Comparison of ENCODE assay signal across 1 cellular context in genomic region chr6:3390698-3391097, GRCh38.
TF ChIP-seq lines count a peak whose summit lies in the region.

No MANE protein-coding gene starts in this region.

TF ChIP-seq in GM23338, 12 proteins besides CTCF, POLR2A, EP300 and RAD21 (continued from another document):
- no peak for TF ChIP-seq REST (IDR thresholded peaks at IDR 0.05; ENCODE audit: unreplicated experiment)
- TF ChIP-seq EZH2phosphoT487 (IDR thresholded peaks at IDR 0.05; ENCODE audit: unreplicated experiment) = no peak
